ENCODE assay signal across 8 cellular contexts in the genomic region with DNA sequence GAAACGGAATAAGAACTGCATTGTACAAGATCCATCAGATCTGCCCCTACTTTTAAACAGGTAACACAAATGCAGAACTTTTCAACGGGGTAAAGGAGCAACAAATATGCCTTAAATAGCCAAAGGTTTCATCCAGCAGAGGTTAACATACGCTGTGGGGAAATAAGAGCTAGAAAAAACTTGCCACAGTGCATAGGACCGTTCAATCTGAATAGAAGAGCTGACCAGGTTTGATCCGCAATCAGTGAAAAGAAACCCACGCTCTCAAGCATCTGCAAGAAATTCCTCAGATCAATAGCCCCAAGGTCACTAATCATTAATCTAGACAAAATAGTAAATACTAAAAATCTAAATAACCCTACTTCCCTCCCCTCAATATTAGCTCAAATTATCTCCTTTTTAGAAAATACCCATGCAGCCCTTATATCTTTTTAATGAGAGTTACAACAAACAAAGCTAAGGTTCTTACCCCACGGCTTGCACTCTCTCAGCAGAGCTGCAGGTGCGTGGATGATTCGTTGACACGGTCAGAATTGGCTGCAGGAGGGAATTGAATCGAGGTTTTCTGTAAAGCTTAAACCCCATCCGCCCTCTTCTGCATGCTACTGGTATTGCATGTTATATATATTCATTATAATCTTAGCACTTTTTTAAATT. TPM values are rescaled to one million over a fixed set of nuclear protein-coding genes. Genes with fewer than 3 reads are reported as not detected.
A peak's percentile ranks its signal among the peaks of the same experiment; 100 is the strongest.
DNase-seq lines count a peak whose midpoint lies in the region; ATAC-seq and TF ChIP-seq lines count a peak whose summit lies in the region.

A gene with protein sequence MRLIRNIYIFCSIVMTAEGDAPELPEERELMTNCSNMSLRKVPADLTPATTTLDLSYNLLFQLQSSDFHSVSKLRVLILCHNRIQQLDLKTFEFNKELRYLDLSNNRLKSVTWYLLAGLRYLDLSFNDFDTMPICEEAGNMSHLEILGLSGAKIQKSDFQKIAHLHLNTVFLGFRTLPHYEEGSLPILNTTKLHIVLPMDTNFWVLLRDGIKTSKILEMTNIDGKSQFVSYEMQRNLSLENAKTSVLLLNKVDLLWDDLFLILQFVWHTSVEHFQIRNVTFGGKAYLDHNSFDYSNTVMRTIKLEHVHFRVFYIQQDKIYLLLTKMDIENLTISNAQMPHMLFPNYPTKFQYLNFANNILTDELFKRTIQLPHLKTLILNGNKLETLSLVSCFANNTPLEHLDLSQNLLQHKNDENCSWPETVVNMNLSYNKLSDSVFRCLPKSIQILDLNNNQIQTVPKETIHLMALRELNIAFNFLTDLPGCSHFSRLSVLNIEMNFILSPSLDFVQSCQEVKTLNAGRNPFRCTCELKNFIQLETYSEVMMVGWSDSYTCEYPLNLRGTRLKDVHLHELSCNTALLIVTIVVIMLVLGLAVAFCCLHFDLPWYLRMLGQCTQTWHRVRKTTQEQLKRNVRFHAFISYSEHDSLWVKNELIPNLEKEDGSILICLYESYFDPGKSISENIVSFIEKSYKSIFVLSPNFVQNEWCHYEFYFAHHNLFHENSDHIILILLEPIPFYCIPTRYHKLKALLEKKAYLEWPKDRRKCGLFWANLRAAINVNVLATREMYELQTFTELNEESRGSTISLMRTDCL (minus strand): TSS at position 539 of the 657 bp plus-strand sequence. CDS start 7,400 bp downstream, outside the sequence.

- 0% methylated on average over 1 of the region's 12 CpGs; no CpG with 5 or more reads in 1 of the 2 experiments for WGBS in IMR-90 (ENCODE audit: extremely low coverage in 2 of 2, insufficient read length in 1 of 2), 2 experiments
- WGBS in mammary epithelial cell (ENCODE audit: low coverage, missing lambda C conversion rate) = 34% methylated on average over 12 of the region's 12 CpGs

- TF ChIP-seq POLR2A in IMR-90 (IDR thresholded peaks at IDR 0.05; ENCODE audit: low read depth, low read length) = no peak

- CTCF ChIA-PET in IMR-90 (lab: Yijun Ruan, JAX) = interaction anchor here (1.0 to 2.2 kb wide), 12 partner anchors 9 to 73 kb away, joined by 3 to 10 read pairs (median 5); no protein-coding TSS in a partner anchor
- CTCF ChIA-PET in PC-9 (lab: Charles Lee) = interaction anchor here (0.6 to 1.9 kb wide), 7 partner anchors 12 to 981 kb away, joined by 3 to 8 read pairs (median 4); a partner anchor contains a TSS
- CTCF ChIA-PET in mammary epithelial cell (lab: Charles Lee; ENCODE audit: low non-redundant PET) = interaction anchor here (0.6 to 1.0 kb wide), 3 partner anchors 23 to 1644 kb away, joined by 3 to 30 read pairs (median 3); no protein-coding TSS in a partner anchor

- H3K27ac ChIP-seq in IMR-90 (ENCODE audit: insufficient read depth, low read length) = no peak within 1 kb of the TSS
- no peak within 1 kb of the TSS for H3K27ac ChIP-seq in PC-9
- H3K27ac ChIP-seq in mammary epithelial cell (ENCODE audit: insufficient read depth, low read depth, low read length) = no peak within 1 kb of the TSS
- H3K27ac ChIP-seq in thoracic aorta = no peak within 1 kb of the TSS

- H3K4me1 ChIP-seq in IMR-90 (ENCODE audit: control insufficient read depth, insufficient read depth, low read length) (no peaks in the 10 kb centered on the region), PC-9 (replicated peaks; ENCODE audit: insufficient read depth) (no peaks in the 10 kb centered on the region), mammary epithelial cell (ENCODE audit: insufficient read depth, low read length) (no peaks in the 10 kb centered on the region), thoracic aorta (ENCODE audit: control insufficient read depth in 1 of 2, low read depth in 2 of 2) (no peaks in the 10 kb centered on the region)

- no peak within 1 kb of the TSS for H3K56ac ChIP-seq in IMR-90 (ENCODE audit: extremely low read depth, insufficient read depth, low read length)

- H4K91ac ChIP-seq in IMR-90 (ENCODE audit: insufficient read depth, low read depth, low read length) = no peak within 1 kb of the TSS

- H4K20me1 ChIP-seq in IMR-90 (ENCODE audit: insufficient read depth, low read length) = no peaks in the 10 kb centered on the region
- no peaks in the 10 kb centered on the region for H4K20me1 ChIP-seq in PC-9 (ENCODE audit: insufficient read depth)
- H4K20me1 ChIP-seq in mammary epithelial cell (ENCODE audit: insufficient read depth, low read length) = no peaks in the 10 kb centered on the region

- H2AK5ac ChIP-seq in IMR-90 (ENCODE audit: low read depth, low read length) = no peak within 1 kb of the TSS

- H3K79me2 ChIP-seq in PC-9 (ENCODE audit: low read depth) (no peaks in the 10 kb centered on the region), mammary epithelial cell (ENCODE audit: insufficient read depth, low read length) (no peaks in the 10 kb centered on the region)

- H2AK9ac ChIP-seq in IMR-90 (replicated peaks; ENCODE audit: low read depth, low read length, poor library complexity) = no peak within 1 kb of the TSS

- BruUV-seq in IMR-90 (replicated peaks; lab: Mats Ljungman, UMichigan) (no TSS peak), PC-9 (replicated peaks; lab: Mats Ljungman, UMichigan) (no TSS peak), mammary epithelial cell (replicated peaks; lab: Mats Ljungman, UMichigan) (no TSS peak)

- in situ Hi-C loops in IMR-90 (cut with MboI; ENCODE audit: low sequenced_read_pairs) (no loop called here), mammary epithelial cell (cut with MboI; ENCODE audit: low sequenced_read_pairs in 2 of 2) (no loop called here)

- no peaks in the 10 kb centered on the region for H3F3A ChIP-seq in PC-9 (ENCODE audit: insufficient read depth, low read depth)

- H3K23ac ChIP-seq in IMR-90 (ENCODE audit: low read depth, low read length) = no peak within 1 kb of the TSS

- H2AFZ ChIP-seq in IMR-90 (replicated peaks; ENCODE audit: low read length, poor library complexity) (no peak within 1 kb of the TSS), PC-9 (no peak within 1 kb of the TSS), mammary epithelial cell (ENCODE audit: low read depth, low read length) (no peak within 1 kb of the TSS)

- H3K9ac ChIP-seq in IMR-90 (ENCODE audit: low read depth, low read length) = no peak within 1 kb of the TSS
- H3K9ac ChIP-seq in mammary epithelial cell (ENCODE audit: insufficient read depth, low read length) = no peak within 1 kb of the TSS

- no peak within 1 kb of the TSS for H2BK15ac ChIP-seq in IMR-90 (ENCODE audit: low read depth, low read length)

- no peaks in the 10 kb centered on the region for H3K9me2 ChIP-seq in PC-9 (ENCODE audit: insufficient read depth)

- H2BK20ac ChIP-seq in IMR-90 (ENCODE audit: low read depth, low read length) = no peak within 1 kb of the TSS

- H3K36me3 ChIP-seq in IMR-90 (ENCODE audit: control insufficient read depth, insufficient read depth, low read length) = no peaks in the 10 kb centered on the region
- no peaks in the 10 kb centered on the region for H3K36me3 ChIP-seq in PC-9 (ENCODE audit: low read depth)
- no peaks in the 10 kb centered on the region for H3K36me3 ChIP-seq in mammary epithelial cell (ENCODE audit: insufficient read depth, low read length)
- H3K36me3 ChIP-seq in thoracic aorta = no peaks in the 10 kb centered on the region

- H4K5ac ChIP-seq in IMR-90 (ENCODE audit: low read depth, low read length) = no peak within 1 kb of the TSS

- no peak within 1 kb of the TSS for H3K4ac ChIP-seq in IMR-90 (ENCODE audit: low read depth, low read length)

- DNase-seq in activated CD4-positive, CD25-positive, alpha-beta regulatory T cell treated with anti-CD3 and anti-CD28 coated beads, Interleukin-2, amount 50 U/mL, for 72 hours = no peak
- peak; percentile 52 for DNase-seq in IMR-90
- peak in 1 of 2 experiments; percentile 9 for DNase-seq in PC-9
- peak; percentile 30 for DNase-seq in mammary epithelial cell
- DNase-seq in kidney tubule cell (ENCODE audit: low spot score) = peak; percentile 46
- no peak for DNase-seq in thoracic aorta (ENCODE audit: low spot score)

- no peak within 1 kb of the TSS for H3K14ac ChIP-seq in IMR-90 (replicated peaks; ENCODE audit: low read depth, low read length)

- TF ChIP-seq CTCF in IMR-90 (conservative IDR thresholded peaks at IDR 0.05; ENCODE audit: low read depth, low read length) (peak; percentile 66), PC-9 (conservative IDR thresholded peaks at IDR 0.05) (peak; percentile 75), mammary epithelial cell (conservative IDR thresholded peaks at IDR 0.05 in 1 of 2, IDR thresholded peaks at IDR 0.05 in 1 of 2; ENCODE audit: extremely low read depth in 1 of 2, insufficient read depth in 1 of 2, low read depth in 1 of 2, low read length in 2 of 2) (peak; percentile 53 to 66), thoracic aorta (IDR thresholded peaks at IDR 0.05) (peak; percentile 71)

- ATAC-seq in activated CD4-positive, CD25-positive, alpha-beta regulatory T cell treated with anti-CD3 and anti-CD28 coated beads, Interleukin-2, amount 50 U/mL, for 24 hours = peak; percentile 58 to 66
- peak; percentile 51 for ATAC-seq in GM21529 (IDR thresholded peaks at IDR 0.05; ENCODE audit: unreplicated experiment)
- ATAC-seq in IMR-90 (ENCODE audit: low read depth) = peak; percentile 81
- no peak for ATAC-seq in thoracic aorta (ENCODE audit: insufficient number of reproducible peaks, low FRiP score, low read depth)

- no peak within 1 kb of the TSS for H2BK120ac ChIP-seq in IMR-90 (ENCODE audit: low read depth, low read length)

- POLR2A ChIA-PET in IMR-90 (lab: Charles Lee; ENCODE audit: unreplicated experiment) = no interaction called here
- POLR2A ChIA-PET in PC-9 (lab: Charles Lee; ENCODE audit: unreplicated experiment) = interaction anchor here (0.6 to 0.7 kb wide), 2 partner anchors 707 to 773 kb away, joined by 3 to 6 read pairs; no protein-coding TSS in a partner anchor

- H2BK5ac ChIP-seq in IMR-90 (ENCODE audit: low read depth, low read length, poor library complexity, severe bottlenecking) = no peak within 1 kb of the TSS

- peaks cover 4% of the 10 kb centered on the region for H3K27me3 ChIP-seq in IMR-90 (ENCODE audit: control insufficient read depth, insufficient read depth, low read length)
- H3K27me3 ChIP-seq in PC-9 (ENCODE audit: insufficient read depth, low read depth) = no peaks in the 10 kb centered on the region
- no peaks in the 10 kb centered on the region for H3K27me3 ChIP-seq in mammary epithelial cell (ENCODE audit: insufficient read depth, low read length)
- no peaks in the 10 kb centered on the region for H3K27me3 ChIP-seq in thoracic aorta (replicated peaks; ENCODE audit: insufficient read depth)

- intact Hi-C loops in IMR-90 (cut with micrococcal nuclease) = loop anchor here (2.0 kb wide), 1 partner anchor 74 kb away; a partner anchor contains a TSS
- intact Hi-C loops in PC-9 (cut with micrococcal nuclease; ENCODE audit: unreplicated experiment) = loop anchor here (2.0 kb wide), 2 partner anchors 74 to 720 kb away; a partner anchor contains a TSS
- intact Hi-C loops in mammary epithelial cell (cut with micrococcal nuclease) = loop anchor here (1.0 to 2.0 kb wide), 2 partner anchors 23 to 720 kb away; no protein-coding TSS in a partner anchor

- H3K4me2 ChIP-seq in IMR-90 (ENCODE audit: low read depth, low read length) = no peak within 1 kb of the TSS
- H3K4me2 ChIP-seq in PC-9 = no peak within 1 kb of the TSS
- no peak within 1 kb of the TSS for H3K4me2 ChIP-seq in mammary epithelial cell (ENCODE audit: insufficient read depth, low read depth, low read length)

- TF ChIP-seq RAD21 in IMR-90 (IDR thresholded peaks at IDR 0.05; ENCODE audit: low read length) = peak; percentile 64

- H3K18ac ChIP-seq in IMR-90 (ENCODE audit: low read depth, low read length) = no peak within 1 kb of the TSS

- H3K9me1 ChIP-seq in IMR-90 (ENCODE audit: insufficient read depth, low read length) = no peaks in the 10 kb centered on the region

- H3K4me3 ChIP-seq in IMR-90 (ENCODE audit: insufficient read depth, low read depth, low read length) = no peak within 1 kb of the TSS
- H3K4me3 ChIP-seq in PC-9 = no peak within 1 kb of the TSS
- no peak within 1 kb of the TSS for H3K4me3 ChIP-seq in mammary epithelial cell (replicated peaks in 1 of 3; ENCODE audit: insufficient read depth in 1 of 3, low read depth in 2 of 3, low read length in 3 of 3)
- no peak within 1 kb of the TSS for H3K4me3 ChIP-seq in thoracic aorta

- no peak within 1 kb of the TSS for H4K8ac ChIP-seq in IMR-90 (ENCODE audit: low read depth in 2 of 2, low read length in 2 of 2)

- H3K9me3 ChIP-seq in IMR-90 (ENCODE audit: control insufficient read depth, insufficient read depth, low read length) (no peaks in the 10 kb centered on the region), PC-9 (ENCODE audit: insufficient read depth, low read depth) (no peaks in the 10 kb centered on the region), mammary epithelial cell (replicated peaks; ENCODE audit: insufficient read depth, low read length) (no peaks in the 10 kb centered on the region), thoracic aorta (no peaks in the 10 kb centered on the region)

- H3K79me1 ChIP-seq in IMR-90 (ENCODE audit: low read depth in 1 of 2, low read length in 2 of 2) = no peaks in the 10 kb centered on the region

- dilution Hi-C loops in IMR-90 (cut with HindIII; ENCODE audit: low sequenced_read_pairs, unreplicated experiment) = no loop called here
- dilution Hi-C loops in mammary epithelial cell (cut with HindIII; ENCODE audit: low sequenced_read_pairs) = no loop called here

RNA-seq across cellular contexts. Expression of the gene that starts here (rescaled TPM):
- total RNA-seq in IMR-90 (2012; rRNA removed) (not detected in 2 replicates), PC-9 (2021) (not detected in 2 replicates), mammary epithelial cell (not detected), thoracic aorta (under 1 TPM; 0.28 to 0.81 TPM)
- polyA plus RNA-seq in IMR-90 (2012; rRNA removed) (not detected in 2 replicates), mammary epithelial cell (not detected)
- not detected in 2 replicates for polyA plus RNA-seq in IMR-90 (2012; cell fraction: cytosol; rRNA removed)
- polyA plus RNA-seq in IMR-90 (2012; cell fraction: nucleus; rRNA removed; ENCODE audit: low replicate concordance) = not detected in 2 replicates
- not detected for polyA minus RNA-seq in mammary epithelial cell

Comparison
In these comparisons a context has a peak if more than half of its experiments do, and no peak if none do; other contexts are left out.
1. Peak in DNase-seq and ATAC-seq in IMR-90; RNA of the gene not detected or under 1 TPM.
2. Peak in DNase-seq in mammary epithelial cell; RNA of the gene not detected or under 1 TPM.